ENCODE assay signal across 11 cellular contexts in genomic region chr4:24589448-24589847, GRCh38. TPM values are rescaled to one million over a fixed set of nuclear protein-coding genes. Genes with fewer than 3 reads are reported as not detected.
DNase-seq lines count a peak whose midpoint lies in the region; ATAC-seq and TF ChIP-seq lines count a peak whose summit lies in the region.
"Had no signal": no experiment of that assay in that cellular context is flagged by ENCODE, and none has a peak within 500 bp of the region (broad histone marks: within the 10 kb centered on the region; RNA-seq: fewer than 3 reads in every experiment).

No MANE protein-coding gene starts in this region.

- H3K4me1 ChIP-seq in right cardiac atrium (ENCODE audit: control insufficient read depth, insufficient read depth, low read length) (no peaks in the 10 kb centered on the region), spleen (peaks cover 0 to 9% (median 4%) of the 10 kb centered on the region in 6 donors)

- H3K4me3 ChIP-seq in right cardiac atrium (ENCODE audit: low read length) (no peak overlapping the region), spleen (no peak overlapping the region)
- H3K4me3 ChIP-seq: left lung, upper lobe of left lung had no signal

- ATAC-seq in left ventricle myocardium superior (peak; percentile 11), right cardiac atrium (no peak), GM21717 (IDR thresholded peaks at IDR 0.05; ENCODE audit: unreplicated experiment) (peak; percentile 65), HG03108 (IDR thresholded peaks at IDR 0.05; ENCODE audit: unreplicated experiment) (peak; percentile 68)
- ATAC-seq: left lung had no signal

- DNase-seq in left ventricle myocardium superior (no peak), right cardiac atrium (no peak), spleen (no peak), NCI-H1436 (lab: John Stamatoyannopoulos, UW) (no peak), NCI-H187 treated with DMSO at 0.1 percent for 48 hours (lab: John Stamatoyannopoulos, UW) (no peak)
- DNase-seq in activated effector memory CD4-positive, alpha-beta T cell treated with anti-CD3 and anti-CD28 coated beads, Interleukin-2, amount 50 U/mL, for 16 hours: no peak
- DNase-seq: DMS153, left lung, upper lobe of left lung had no signal

- WGBS in right cardiac atrium: 56% methylated on average over 2 of the region's 2 CpGs
- WGBS in spleen, 5 donors: 70 to 84% (median 79%) methylated on average over 2 of the region's 2 CpGs

- TF ChIP-seq POLR2A in spleen (IDR thresholded peaks at IDR 0.05): no peak

- H3K27ac ChIP-seq in right cardiac atrium (ENCODE audit: low read length) (no peak overlapping the region), spleen (no peak overlapping the region)
- H3K27ac ChIP-seq: left lung, upper lobe of left lung had no signal

- no peaks in the 10 kb centered on the region for H3K36me3 ChIP-seq in spleen
- H3K36me3 ChIP-seq: left lung, upper lobe of left lung had no signal

- H3K9me3 ChIP-seq in right cardiac atrium (ENCODE audit: control insufficient read depth, low read length): no peaks in the 10 kb centered on the region
- H3K9me3 ChIP-seq in spleen: peaks cover 0 to 29% (median 16%) of the 10 kb centered on the region in 8 donors

- H3K27me3 ChIP-seq in right cardiac atrium (ENCODE audit: control insufficient read depth, insufficient read depth) (no peaks in the 10 kb centered on the region), spleen (replicated peaks in 1 of 7) (no peaks in the 10 kb centered on the region)
- H3K27me3 ChIP-seq: left lung, upper lobe of left lung had no signal

- intact Hi-C loops in left ventricle myocardium superior (cut with micrococcal nuclease) (loop anchor here (10.0 kb wide), 1 partner anchor 395 kb away; no protein-coding TSS in a partner anchor), right cardiac atrium (cut with DNase I) (no loop called here), spleen (cut with DNase I; ENCODE audit: low total_unique reads) (no loop called here)

- no peak for TF ChIP-seq CTCF in spleen (IDR thresholded peaks at IDR 0.05 in 8 of 11, conservative IDR thresholded peaks at IDR 0.05 in 3 of 11)

RNA-seq across cellular contexts. Expression of gene DHX15, which starts 5.1 kb away (rescaled TPM):
- total RNA-seq in left ventricle myocardium superior (53.0 TPM), right cardiac atrium (10 to 100 TPM; 61.9 to 78.6 (median 65.2) TPM), spleen (100 to 1,000 TPM; 109 to 180 (median 141) TPM)
- polyA plus RNA-seq in right cardiac atrium (37.8 TPM), spleen (10 to 100 TPM; 47.5 to 55.4 (median 50.0) TPM)

Comparison
In these comparisons a context has a peak if more than half of its experiments do, and no peak if none do; other contexts are left out.
1. ATAC-seq: peak in left ventricle myocardium superior (single experiment), GM21717 (single experiment) and HG03108 (single experiment); none in right cardiac atrium (0 of 2).